ENCODE assay signal across 1 cellular context in the genomic region with DNA sequence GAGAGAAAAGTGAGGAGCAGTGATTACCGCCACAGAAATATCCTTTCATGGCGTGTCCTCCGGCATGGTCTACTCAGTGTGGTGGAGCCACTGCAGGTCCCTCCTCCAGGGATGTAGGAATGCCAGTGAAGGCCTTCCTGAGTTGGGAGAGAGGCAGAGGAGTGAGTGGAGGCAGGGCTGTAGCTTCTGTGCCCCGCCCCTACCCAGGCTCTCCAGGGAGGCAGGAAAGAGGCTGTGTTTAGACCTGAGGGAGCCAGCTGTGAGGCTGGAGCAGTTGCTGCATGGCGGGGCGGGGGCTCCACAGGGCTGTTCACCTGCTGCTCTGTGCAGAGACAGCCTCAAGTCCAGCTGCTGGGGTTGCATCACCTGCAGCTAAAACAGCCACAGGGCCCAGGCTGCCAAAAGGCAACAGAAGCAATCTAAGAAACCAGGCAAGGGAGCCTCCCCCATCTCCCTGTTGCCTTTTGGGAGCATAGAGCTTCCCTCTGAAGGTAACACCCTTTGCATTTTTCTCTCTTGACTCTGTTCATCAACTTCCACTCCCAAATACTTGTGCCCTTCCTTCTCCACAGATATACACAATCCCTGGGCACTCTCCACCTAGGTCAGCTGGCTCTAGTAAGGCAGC.
A peak's percentile ranks its signal among the peaks of the same experiment; 100 is the strongest.
TF ChIP-seq lines count a peak whose summit lies in the region.

No MANE protein-coding gene starts in this region.

TF ChIP-seq in HepG2, 621 proteins besides CTCF, POLR2A, EP300 and RAD21 (continued from another document and continues in another):
- TF ChIP-seq, protein P1, sequence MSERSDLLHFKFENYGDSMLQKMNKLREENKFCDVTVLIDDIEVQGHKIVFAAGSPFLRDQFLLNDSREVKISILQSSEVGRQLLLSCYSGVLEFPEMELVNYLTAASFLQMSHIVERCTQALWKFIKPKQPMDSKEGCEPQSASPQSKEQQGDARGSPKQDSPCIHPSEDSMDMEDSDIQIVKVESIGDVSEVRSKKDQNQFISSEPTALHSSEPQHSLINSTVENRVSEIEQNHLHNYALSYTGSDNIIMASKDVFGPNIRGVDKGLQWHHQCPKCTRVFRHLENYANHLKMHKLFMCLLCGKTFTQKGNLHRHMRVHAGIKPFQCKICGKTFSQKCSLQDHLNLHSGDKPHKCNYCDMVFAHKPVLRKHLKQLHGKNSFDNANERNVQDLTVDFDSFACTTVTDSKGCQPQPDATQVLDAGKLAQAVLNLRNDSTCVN (CRISPR knock-in tag; IDR thresholded peaks at IDR 0.05; ENCODE audit: borderline replicate concordance): 0 out of 2 replicates have a peak, but pooled peaks have one; percentile 31
- TF ChIP-seq, protein P2, sequence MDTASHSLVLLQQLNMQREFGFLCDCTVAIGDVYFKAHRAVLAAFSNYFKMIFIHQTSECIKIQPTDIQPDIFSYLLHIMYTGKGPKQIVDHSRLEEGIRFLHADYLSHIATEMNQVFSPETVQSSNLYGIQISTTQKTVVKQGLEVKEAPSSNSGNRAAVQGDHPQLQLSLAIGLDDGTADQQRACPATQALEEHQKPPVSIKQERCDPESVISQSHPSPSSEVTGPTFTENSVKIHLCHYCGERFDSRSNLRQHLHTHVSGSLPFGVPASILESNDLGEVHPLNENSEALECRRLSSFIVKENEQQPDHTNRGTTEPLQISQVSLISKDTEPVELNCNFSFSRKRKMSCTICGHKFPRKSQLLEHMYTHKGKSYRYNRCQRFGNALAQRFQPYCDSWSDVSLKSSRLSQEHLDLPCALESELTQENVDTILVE (CRISPR knock-in tag; IDR thresholded peaks at IDR 0.05): 0 out of 2 replicates have a peak, but pooled peaks have one; percentile 32
- TF ChIP-seq ZMYM3 (CRISPR knock-in tag; IDR thresholded peaks at IDR 0.05): peak; percentile 18; the same call in 1 of the 2 replicates
- TF ChIP-seq ZNF33B (CRISPR knock-in tag; IDR thresholded peaks at IDR 0.05): no peak
- TF ChIP-seq ZNF670 (CRISPR knock-in tag; IDR thresholded peaks at IDR 0.05; ENCODE audit: borderline replicate concordance): no peak
- no peak for TF ChIP-seq ZNF766 (CRISPR knock-in tag; IDR thresholded peaks at IDR 0.05; ENCODE audit: borderline replicate concordance)
- no peak for TF ChIP-seq ATAD3A (CRISPR knock-in tag; IDR thresholded peaks at IDR 0.05)
- no peak for TF ChIP-seq ZKSCAN1 (IDR thresholded peaks at IDR 0.05; ENCODE audit: low read length)
- peak; percentile 81 for TF ChIP-seq POLR2G (IDR thresholded peaks at IDR 0.05; ENCODE audit: low read depth, low read length)
- TF ChIP-seq SRSF1 (optimal IDR thresholded peaks at IDR 0.05; ENCODE audit: low read depth, low read length): no peak
- no peak for TF ChIP-seq ZBTB7A (CRISPR knock-in tag; IDR thresholded peaks at IDR 0.05)
- peak; percentile 61 for TF ChIP-seq TEAD3 (CRISPR knock-in tag; optimal IDR thresholded peaks at IDR 0.05; ENCODE audit: borderline replicate concordance)
- TF ChIP-seq GFI1 (CRISPR knock-in tag; IDR thresholded peaks at IDR 0.05; ENCODE audit: borderline replicate concordance): peak; percentile 91; the same call in 1 of the 2 replicates
- TF ChIP-seq, protein P3, sequence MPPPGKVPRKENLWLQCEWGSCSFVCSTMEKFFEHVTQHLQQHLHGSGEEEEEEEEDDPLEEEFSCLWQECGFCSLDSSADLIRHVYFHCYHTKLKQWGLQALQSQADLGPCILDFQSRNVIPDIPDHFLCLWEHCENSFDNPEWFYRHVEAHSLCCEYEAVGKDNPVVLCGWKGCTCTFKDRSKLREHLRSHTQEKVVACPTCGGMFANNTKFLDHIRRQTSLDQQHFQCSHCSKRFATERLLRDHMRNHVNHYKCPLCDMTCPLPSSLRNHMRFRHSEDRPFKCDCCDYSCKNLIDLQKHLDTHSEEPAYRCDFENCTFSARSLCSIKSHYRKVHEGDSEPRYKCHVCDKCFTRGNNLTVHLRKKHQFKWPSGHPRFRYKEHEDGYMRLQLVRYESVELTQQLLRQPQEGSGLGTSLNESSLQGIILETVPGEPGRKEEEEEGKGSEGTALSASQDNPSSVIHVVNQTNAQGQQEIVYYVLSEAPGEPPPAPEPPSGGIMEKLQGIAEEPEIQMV (CRISPR knock-in tag; IDR thresholded peaks at IDR 0.05; ENCODE audit: low read depth): peak; percentile 30; the same call in 1 of the 2 replicates
- TF ChIP-seq, protein P4, sequence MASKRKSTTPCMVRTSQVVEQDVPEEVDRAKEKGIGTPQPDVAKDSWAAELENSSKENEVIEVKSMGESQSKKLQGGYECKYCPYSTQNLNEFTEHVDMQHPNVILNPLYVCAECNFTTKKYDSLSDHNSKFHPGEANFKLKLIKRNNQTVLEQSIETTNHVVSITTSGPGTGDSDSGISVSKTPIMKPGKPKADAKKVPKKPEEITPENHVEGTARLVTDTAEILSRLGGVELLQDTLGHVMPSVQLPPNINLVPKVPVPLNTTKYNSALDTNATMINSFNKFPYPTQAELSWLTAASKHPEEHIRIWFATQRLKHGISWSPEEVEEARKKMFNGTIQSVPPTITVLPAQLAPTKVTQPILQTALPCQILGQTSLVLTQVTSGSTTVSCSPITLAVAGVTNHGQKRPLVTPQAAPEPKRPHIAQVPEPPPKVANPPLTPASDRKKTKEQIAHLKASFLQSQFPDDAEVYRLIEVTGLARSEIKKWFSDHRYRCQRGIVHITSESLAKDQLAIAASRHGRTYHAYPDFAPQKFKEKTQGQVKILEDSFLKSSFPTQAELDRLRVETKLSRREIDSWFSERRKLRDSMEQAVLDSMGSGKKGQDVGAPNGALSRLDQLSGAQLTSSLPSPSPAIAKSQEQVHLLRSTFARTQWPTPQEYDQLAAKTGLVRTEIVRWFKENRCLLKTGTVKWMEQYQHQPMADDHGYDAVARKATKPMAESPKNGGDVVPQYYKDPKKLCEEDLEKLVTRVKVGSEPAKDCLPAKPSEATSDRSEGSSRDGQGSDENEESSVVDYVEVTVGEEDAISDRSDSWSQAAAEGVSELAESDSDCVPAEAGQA (IDR thresholded peaks at IDR 0.05; ENCODE audit: low read depth): no peak
- TF ChIP-seq, protein P4 (CRISPR knock-in tag; IDR thresholded peaks at IDR 0.05; ENCODE audit: borderline replicate concordance): no peak
- TF ChIP-seq, protein P5, sequence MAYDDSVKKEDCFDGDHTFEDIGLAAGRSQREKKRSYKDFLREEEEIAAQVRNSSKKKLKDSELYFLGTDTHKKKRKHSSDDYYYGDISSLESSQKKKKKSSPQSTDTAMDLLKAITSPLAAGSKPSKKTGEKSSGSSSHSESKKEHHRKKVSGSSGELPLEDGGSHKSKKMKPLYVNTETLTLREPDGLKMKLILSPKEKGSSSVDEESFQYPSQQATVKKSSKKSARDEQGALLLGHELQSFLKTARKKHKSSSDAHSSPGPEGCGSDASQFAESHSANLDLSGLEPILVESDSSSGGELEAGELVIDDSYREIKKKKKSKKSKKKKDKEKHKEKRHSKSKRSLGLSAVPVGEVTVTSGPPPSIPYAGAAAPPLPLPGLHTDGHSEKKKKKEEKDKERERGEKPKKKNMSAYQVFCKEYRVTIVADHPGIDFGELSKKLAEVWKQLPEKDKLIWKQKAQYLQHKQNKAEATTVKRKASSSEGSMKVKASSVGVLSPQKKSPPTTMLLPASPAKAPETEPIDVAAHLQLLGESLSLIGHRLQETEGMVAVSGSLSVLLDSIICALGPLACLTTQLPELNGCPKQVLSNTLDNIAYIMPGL (CRISPR knock-in tag; IDR thresholded peaks at IDR 0.05; ENCODE audit: borderline replicate concordance in 1 of 2, low read depth in 1 of 2): peak in 1 of 2 experiments; percentile 17; a peak in 1 of 4 replicates
- TF ChIP-seq, protein P6, sequence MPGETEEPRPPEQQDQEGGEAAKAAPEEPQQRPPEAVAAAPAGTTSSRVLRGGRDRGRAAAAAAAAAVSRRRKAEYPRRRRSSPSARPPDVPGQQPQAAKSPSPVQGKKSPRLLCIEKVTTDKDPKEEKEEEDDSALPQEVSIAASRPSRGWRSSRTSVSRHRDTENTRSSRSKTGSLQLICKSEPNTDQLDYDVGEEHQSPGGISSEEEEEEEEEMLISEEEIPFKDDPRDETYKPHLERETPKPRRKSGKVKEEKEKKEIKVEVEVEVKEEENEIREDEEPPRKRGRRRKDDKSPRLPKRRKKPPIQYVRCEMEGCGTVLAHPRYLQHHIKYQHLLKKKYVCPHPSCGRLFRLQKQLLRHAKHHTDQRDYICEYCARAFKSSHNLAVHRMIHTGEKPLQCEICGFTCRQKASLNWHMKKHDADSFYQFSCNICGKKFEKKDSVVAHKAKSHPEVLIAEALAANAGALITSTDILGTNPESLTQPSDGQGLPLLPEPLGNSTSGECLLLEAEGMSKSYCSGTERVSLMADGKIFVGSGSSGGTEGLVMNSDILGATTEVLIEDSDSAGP (CRISPR knock-in tag; IDR thresholded peaks at IDR 0.05; ENCODE audit: borderline replicate concordance): peak; percentile 5; the same call in 1 of the 2 replicates
- TF ChIP-seq, protein P7, sequence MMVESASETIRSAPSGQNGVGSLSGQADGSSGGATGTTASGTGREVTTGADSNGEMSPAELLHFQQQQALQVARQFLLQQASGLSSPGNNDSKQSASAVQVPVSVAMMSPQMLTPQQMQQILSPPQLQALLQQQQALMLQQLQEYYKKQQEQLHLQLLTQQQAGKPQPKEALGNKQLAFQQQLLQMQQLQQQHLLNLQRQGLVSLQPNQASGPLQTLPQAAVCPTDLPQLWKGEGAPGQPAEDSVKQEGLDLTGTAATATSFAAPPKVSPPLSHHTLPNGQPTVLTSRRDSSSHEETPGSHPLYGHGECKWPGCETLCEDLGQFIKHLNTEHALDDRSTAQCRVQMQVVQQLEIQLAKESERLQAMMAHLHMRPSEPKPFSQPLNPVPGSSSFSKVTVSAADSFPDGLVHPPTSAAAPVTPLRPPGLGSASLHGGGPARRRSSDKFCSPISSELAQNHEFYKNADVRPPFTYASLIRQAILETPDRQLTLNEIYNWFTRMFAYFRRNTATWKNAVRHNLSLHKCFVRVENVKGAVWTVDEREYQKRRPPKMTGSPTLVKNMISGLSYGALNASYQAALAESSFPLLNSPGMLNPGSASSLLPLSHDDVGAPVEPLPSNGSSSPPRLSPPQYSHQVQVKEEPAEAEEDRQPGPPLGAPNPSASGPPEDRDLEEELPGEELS (CRISPR knock-in tag; IDR thresholded peaks at IDR 0.05): peak; percentile 35
- TF ChIP-seq ASH2L (IDR thresholded peaks at IDR 0.05; ENCODE audit: insufficient read length, low read depth, low read length): peak; percentile 39
- TF ChIP-seq, protein P8, sequence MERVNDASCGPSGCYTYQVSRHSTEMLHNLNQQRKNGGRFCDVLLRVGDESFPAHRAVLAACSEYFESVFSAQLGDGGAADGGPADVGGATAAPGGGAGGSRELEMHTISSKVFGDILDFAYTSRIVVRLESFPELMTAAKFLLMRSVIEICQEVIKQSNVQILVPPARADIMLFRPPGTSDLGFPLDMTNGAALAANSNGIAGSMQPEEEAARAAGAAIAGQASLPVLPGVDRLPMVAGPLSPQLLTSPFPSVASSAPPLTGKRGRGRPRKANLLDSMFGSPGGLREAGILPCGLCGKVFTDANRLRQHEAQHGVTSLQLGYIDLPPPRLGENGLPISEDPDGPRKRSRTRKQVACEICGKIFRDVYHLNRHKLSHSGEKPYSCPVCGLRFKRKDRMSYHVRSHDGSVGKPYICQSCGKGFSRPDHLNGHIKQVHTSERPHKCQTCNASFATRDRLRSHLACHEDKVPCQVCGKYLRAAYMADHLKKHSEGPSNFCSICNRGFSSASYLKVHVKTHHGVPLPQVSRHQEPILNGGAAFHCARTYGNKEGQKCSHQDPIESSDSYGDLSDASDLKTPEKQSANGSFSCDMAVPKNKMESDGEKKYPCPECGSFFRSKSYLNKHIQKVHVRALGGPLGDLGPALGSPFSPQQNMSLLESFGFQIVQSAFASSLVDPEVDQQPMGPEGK (CRISPR knock-in tag; IDR thresholded peaks at IDR 0.05): peak; percentile 80; the same call in 1 of the 2 replicates
- TF ChIP-seq SAP130 (CRISPR knock-in tag; IDR thresholded peaks at IDR 0.05; ENCODE audit: low read depth): peak; percentile 68
